ENCODE assay signal across 8 cellular contexts in genomic region chr11:67118059-67118766, GRCh38. TPM values are rescaled to one million over a fixed set of nuclear protein-coding genes. Genes with fewer than 3 reads are reported as not detected.
DNase-seq lines count a peak whose midpoint lies in the region; ATAC-seq and TF ChIP-seq lines count a peak whose summit lies in the region.

No MANE protein-coding gene starts in this region.

- H3K27me3 ChIP-seq in ascending aorta (no peaks in the 10 kb centered on the region), iPS DF 6.9 (ENCODE audit: control insufficient read depth, insufficient read depth, low read length) (no peaks in the 10 kb centered on the region), gastrocnemius medialis (no peaks in the 10 kb centered on the region)

- TF ChIP-seq POLR2A in gastrocnemius medialis (IDR thresholded peaks at IDR 0.05): peak in 1 of 2 donors; percentile 36

- H3K4me1 ChIP-seq in ascending aorta (peaks cover 5 to 15% of the 10 kb centered on the region in 2 donors), iPS DF 6.9 (ENCODE audit: control insufficient read depth, insufficient read depth, low read length) (peaks cover 2% of the 10 kb centered on the region; the same call in 1 of the 2 replicates), gastrocnemius medialis (peaks cover 19 to 27% of the 10 kb centered on the region in 2 donors)

- intact Hi-C loops in ascending aorta (cut with DNase I) (loop anchor here (2.0 to 10.0 kb wide), 6 partner anchors 61 to 387 kb away; partner anchors contain the start of genes CDK2AP2, LRFN4, PC and PITPNM1), gastrocnemius medialis (cut with DNase I; ENCODE audit: low total_unique reads) (loop anchor here (2.0 to 10.0 kb wide), 2 partner anchors 63 to 467 kb away; partner anchors contain the start of gene GSTP1)

- DNase-seq in DMS153 treated with DMSO at 0.1 percent for 48 hours (lab: John Stamatoyannopoulos, UW; ENCODE audit: unreplicated experiment) (peak; percentile 10), DMS153 (lab: John Stamatoyannopoulos, UW) (no peak), ascending aorta (ENCODE audit: low spot score in 2 of 2) (peak in 1 of 2 donors; percentile 76), iPS DF 6.9 (ENCODE audit: low read depth, low spot score) (no peak), gastrocnemius medialis (peak; percentile 8 to 38), NCI-H82 treated with DMSO at 0.1 percent for 48 hours (lab: John Stamatoyannopoulos, UW; ENCODE audit: unreplicated experiment) (no peak)

- H3K36me3 ChIP-seq in ascending aorta (no peaks in the 10 kb centered on the region), iPS DF 6.9 (ENCODE audit: control insufficient read depth, insufficient read depth, low read length) (no peaks in the 10 kb centered on the region), gastrocnemius medialis (no peaks in the 10 kb centered on the region)

- WGBS in iPS DF 6.9 (ENCODE audit: insufficient coverage, insufficient read length): no CpG with 5 or more reads among the region's 80 CpGs

- H3K9me3 ChIP-seq in ascending aorta (no peaks in the 10 kb centered on the region), iPS DF 6.9 (ENCODE audit: control insufficient read depth, insufficient read depth, low read length) (no peaks in the 10 kb centered on the region), gastrocnemius medialis (no peaks in the 10 kb centered on the region)

- H3K27ac ChIP-seq in ascending aorta (peak overlapping the region; percentile 87 to 96), iPS DF 6.9 (ENCODE audit: low read length) (no peak overlapping the region), gastrocnemius medialis (peak overlapping the region; percentile 89 to 98 (median 96))

- H3K4me3 ChIP-seq in ascending aorta (peak overlapping the region; percentile 55 to 81), iPS DF 6.9 (ENCODE audit: low read length) (peak overlapping the region; percentile 49; the same call in 1 of the 2 replicates), gastrocnemius medialis (peak overlapping the region; percentile 58 to 74 (median 65))

- in situ Hi-C loops in gastrocnemius medialis (cut with MboI; ENCODE audit: low sequenced_read_pairs in 4 of 4): no loop called here

- peak in 1 of 3 experiments; percentile 4 for TF ChIP-seq CTCF in ascending aorta (IDR thresholded peaks at IDR 0.05)
- TF ChIP-seq CTCF in gastrocnemius medialis (IDR thresholded peaks at IDR 0.05 in 4 of 5, conservative IDR thresholded peaks at IDR 0.05 in 1 of 5): no peak

- ATAC-seq in HG03025 (IDR thresholded peaks at IDR 0.05; ENCODE audit: low FRiP score, unreplicated experiment) (peak; percentile 22), SK-N-SH treated with all-trans-retinoic acid at 6 μM for 48 hours (peak; percentile 3; the same call in 1 of the 3 replicates), gastrocnemius medialis (peak; percentile 28 to 36)

TF ChIP-seq in SK-N-SH treated with all-trans-retinoic acid at 6 μM for 48 hours, 23 proteins besides CTCF, POLR2A, EP300 and RAD21:
- TF ChIP-seq TOX (CRISPR knock-in tag; IDR thresholded peaks at IDR 0.05; ENCODE audit: borderline replicate concordance): no peak
- TF ChIP-seq ZFP3 (CRISPR knock-in tag; IDR thresholded peaks at IDR 0.05): no peak
- TF ChIP-seq ZNF565 (CRISPR knock-in tag; conservative IDR thresholded peaks at IDR 0.05; ENCODE audit: low read depth): no peak
- TF ChIP-seq ZFP30 (CRISPR knock-in tag; IDR thresholded peaks at IDR 0.05): no peak
- TF ChIP-seq RARB (CRISPR knock-in tag; IDR thresholded peaks at IDR 0.05): no peak
- no peak for TF ChIP-seq POU6F1 (CRISPR knock-in tag; IDR thresholded peaks at IDR 0.05; ENCODE audit: borderline replicate concordance, low read depth)
- TF ChIP-seq ZNF8 (CRISPR knock-in tag; IDR thresholded peaks at IDR 0.05): no peak
- no peak for TF ChIP-seq ISL1 (CRISPR knock-in tag; IDR thresholded peaks at IDR 0.05)
- TF ChIP-seq GLIS3 (CRISPR knock-in tag; IDR thresholded peaks at IDR 0.05): no peak
- no peak for TF ChIP-seq CSDC2 (CRISPR knock-in tag; IDR thresholded peaks at IDR 0.05)
- no peak for TF ChIP-seq CREB5 (CRISPR knock-in tag; IDR thresholded peaks at IDR 0.05; ENCODE audit: low read depth)
- TF ChIP-seq OSR1 (CRISPR knock-in tag; IDR thresholded peaks at IDR 0.05): no peak
- TF ChIP-seq PPARA (CRISPR knock-in tag; IDR thresholded peaks at IDR 0.05; ENCODE audit: borderline replicate concordance): no peak
- no peak for TF ChIP-seq ARNTL (CRISPR knock-in tag; IDR thresholded peaks at IDR 0.05; ENCODE audit: borderline replicate concordance, low read depth)
- no peak for TF ChIP-seq CSRNP3 (CRISPR knock-in tag; IDR thresholded peaks at IDR 0.05)
- TF ChIP-seq ESRRG (CRISPR knock-in tag; IDR thresholded peaks at IDR 0.05): no peak

RNA-seq across cellular contexts. Expression of gene KDM2A, which starts 0.8 kb away (rescaled TPM):
- total RNA-seq in ascending aorta (129 TPM), gastrocnemius medialis (10 to 100 TPM; 34.8 to 55.0 (median 44.9) TPM)

Comparison
In these comparisons a context has a peak if more than half of its experiments do, and no peak if none do; other contexts are left out.
1. DNase-seq: peak in DMS153 treated with DMSO at 0.1 percent for 48 hours (single experiment) and gastrocnemius medialis (2 of 2); none in DMS153 (single experiment), iPS DF 6.9 (single experiment) and NCI-H82 treated with DMSO at 0.1 percent for 48 hours (single experiment).
2. Peak in every context shown above with its lines, with median percentiles within 50 percentile points of each other: ATAC-seq and H3K4me3 ChIP-seq.